1 cellular context compared by ENCODE assay signal in genomic region chr12:121903202-121903601, GRCh38.
TF ChIP-seq lines count a peak whose summit lies in the region.

No MANE protein-coding gene starts in this region.

TF ChIP-seq in HepG2, 621 proteins besides CTCF, POLR2A, EP300 and RAD21:
- peak; percentile 87 for TF ChIP-seq ZNF264 (CRISPR knock-in tag; IDR thresholded peaks at IDR 0.05)
- TF ChIP-seq, protein P1, sequence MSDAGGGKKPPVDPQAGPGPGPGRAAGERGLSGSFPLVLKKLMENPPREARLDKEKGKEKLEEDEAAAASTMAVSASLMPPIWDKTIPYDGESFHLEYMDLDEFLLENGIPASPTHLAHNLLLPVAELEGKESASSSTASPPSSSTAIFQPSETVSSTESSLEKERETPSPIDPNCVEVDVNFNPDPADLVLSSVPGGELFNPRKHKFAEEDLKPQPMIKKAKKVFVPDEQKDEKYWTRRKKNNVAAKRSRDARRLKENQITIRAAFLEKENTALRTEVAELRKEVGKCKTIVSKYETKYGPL (CRISPR knock-in tag; IDR thresholded peaks at IDR 0.05), result no peak
